In the genomic region with DNA sequence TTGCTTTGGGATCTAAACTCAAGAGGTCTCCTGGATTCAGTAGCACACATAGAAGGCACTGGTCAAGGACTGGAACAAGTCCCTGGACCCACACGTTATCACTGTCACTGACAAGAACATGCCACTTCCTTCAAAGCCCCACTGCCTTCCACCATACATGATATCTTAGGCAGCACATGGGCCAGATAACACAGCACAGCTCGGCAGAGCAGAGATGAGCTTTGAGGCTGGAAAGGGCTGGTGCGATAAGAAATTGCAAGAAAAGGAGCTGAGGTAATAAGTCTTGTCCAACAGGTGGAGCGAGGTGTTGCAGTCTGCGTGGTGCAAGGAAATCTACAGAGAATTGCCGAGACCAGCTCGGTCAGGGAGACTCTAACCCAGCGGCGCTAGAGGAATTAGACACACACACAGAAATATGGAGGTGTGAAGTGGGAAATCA, we compare ENCODE assay signal across 1 cellular context.
TF ChIP-seq lines count a peak whose summit lies in the region.

No MANE protein-coding gene starts in this region.

TF ChIP-seq in K562, 482 proteins besides CTCF, POLR2A, EP300 and RAD21 (continued from another document and continues in another):
- TF ChIP-seq RNF2 (IDR thresholded peaks at IDR 0.05), result peak; percentile 88; the same call in 1 of the 2 replicates
- 0 out of 2 replicates have a peak, but pooled peaks have one; percentile 58 for TF ChIP-seq ZBTB17 (CRISPR knock-in tag; IDR thresholded peaks at IDR 0.05)
- TF ChIP-seq NFE2 (IDR thresholded peaks at IDR 0.05; ENCODE audit: low read depth), result peak; percentile 51; the same call in 1 of the 2 replicates
- peak; percentile 76 for TF ChIP-seq SMAD1 (IDR thresholded peaks at IDR 0.05; ENCODE audit: low read depth, low read length, partially characterized antibody)
- no peak for TF ChIP-seq HIVEP1 (CRISPR knock-in tag; IDR thresholded peaks at IDR 0.05)
- no peak for TF ChIP-seq SIN3B (IDR thresholded peaks at IDR 0.05; ENCODE audit: low read depth)
- peak; percentile 88; the same call in 1 of the 2 replicates for TF ChIP-seq LEF1 (IDR thresholded peaks at IDR 0.05)
- TF ChIP-seq GATAD2A (IDR thresholded peaks at IDR 0.05), result peak; percentile 87; the same call in 1 of the 2 replicates
- no peak for TF ChIP-seq FOXK1 (CRISPR knock-in tag; IDR thresholded peaks at IDR 0.05; ENCODE audit: borderline replicate concordance)
- no peak for TF ChIP-seq ZNF165 (CRISPR knock-in tag; IDR thresholded peaks at IDR 0.05; ENCODE audit: borderline replicate concordance)
- TF ChIP-seq ZBTB40 (IDR thresholded peaks at IDR 0.05), result no peak
- TF ChIP-seq ZBTB40 (CRISPR knock-in tag; IDR thresholded peaks at IDR 0.05), result no peak
- no peak for TF ChIP-seq HSF4 (CRISPR knock-in tag; IDR thresholded peaks at IDR 0.05; ENCODE audit: borderline replicate concordance)
- no peak for TF ChIP-seq ZNF696 (CRISPR knock-in tag; conservative IDR thresholded peaks at IDR 0.05)
- TF ChIP-seq SIN3A (IDR thresholded peaks at IDR 0.05; ENCODE audit: borderline replicate concordance in 2 of 2, control insufficient read depth in 1 of 2, low read depth in 2 of 2, low read length in 2 of 2), result no peak
- TF ChIP-seq CAMTA2 (CRISPR knock-in tag; conservative IDR thresholded peaks at IDR 0.05), result no peak
- no peak for TF ChIP-seq ZNF140 (CRISPR knock-in tag; IDR thresholded peaks at IDR 0.05)
- no peak for TF ChIP-seq U2AF2 (optimal IDR thresholded peaks at IDR 0.05; ENCODE audit: low read depth, low read length)
- no peak for TF ChIP-seq PHF21A (IDR thresholded peaks at IDR 0.05; ENCODE audit: borderline replicate concordance, low read depth)
- TF ChIP-seq TAF9B (IDR thresholded peaks at IDR 0.05; ENCODE audit: partially characterized antibody), result no peak
- peak in 1 of 2 experiments; percentile 72; a peak in 1 of 4 replicates for TF ChIP-seq ETV6 (IDR thresholded peaks at IDR 0.05; ENCODE audit: borderline replicate concordance in 1 of 2, low read depth in 2 of 2, low read length in 1 of 2)
- TF ChIP-seq ETV6 (CRISPR knock-in tag; IDR thresholded peaks at IDR 0.05; ENCODE audit: borderline replicate concordance), result no peak
- TF ChIP-seq CBX3 (IDR thresholded peaks at IDR 0.05; ENCODE audit: borderline replicate concordance in 1 of 2, low read length in 2 of 2), result peak in 1 of 2 experiments; percentile 87; a peak in 1 of 3 replicates
- TF ChIP-seq STAT6 (CRISPR knock-in tag; IDR thresholded peaks at IDR 0.05), result 0 out of 2 replicates have a peak, but pooled peaks have one; percentile 30
- no peak for TF ChIP-seq ARID3B (CRISPR knock-in tag; IDR thresholded peaks at IDR 0.05; ENCODE audit: borderline replicate concordance)
- no peak for TF ChIP-seq KAT8 (IDR thresholded peaks at IDR 0.05; ENCODE audit: low read depth)
- no peak for TF ChIP-seq ASH1L (IDR thresholded peaks at IDR 0.05; ENCODE audit: borderline replicate concordance, low read depth, partially characterized antibody)
- peak; percentile 53; the same call in 1 of the 2 replicates for TF ChIP-seq HNRNPUL1 (IDR thresholded peaks at IDR 0.05; ENCODE audit: low read length)
- TF ChIP-seq GABPA (tag; conservative IDR thresholded peaks at IDR 0.05; ENCODE audit: low read depth), result no peak
- TF ChIP-seq, protein P1, sequence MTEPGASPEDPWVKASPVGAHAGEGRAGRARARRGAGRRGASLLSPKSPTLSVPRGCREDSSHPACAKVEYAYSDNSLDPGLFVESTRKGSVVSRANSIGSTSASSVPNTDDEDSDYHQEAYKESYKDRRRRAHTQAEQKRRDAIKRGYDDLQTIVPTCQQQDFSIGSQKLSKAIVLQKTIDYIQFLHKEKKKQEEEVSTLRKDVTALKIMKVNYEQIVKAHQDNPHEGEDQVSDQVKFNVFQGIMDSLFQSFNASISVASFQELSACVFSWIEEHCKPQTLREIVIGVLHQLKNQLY (CRISPR knock-in tag; conservative IDR thresholded peaks at IDR 0.05), result no peak
- TF ChIP-seq CBX5 (IDR thresholded peaks at IDR 0.05; ENCODE audit: borderline replicate concordance, low read depth), result no peak
- peak; percentile 30; the same call in 1 of the 2 replicates for TF ChIP-seq GATAD2B (IDR thresholded peaks at IDR 0.05; ENCODE audit: borderline replicate concordance)
- TF ChIP-seq, protein P2, sequence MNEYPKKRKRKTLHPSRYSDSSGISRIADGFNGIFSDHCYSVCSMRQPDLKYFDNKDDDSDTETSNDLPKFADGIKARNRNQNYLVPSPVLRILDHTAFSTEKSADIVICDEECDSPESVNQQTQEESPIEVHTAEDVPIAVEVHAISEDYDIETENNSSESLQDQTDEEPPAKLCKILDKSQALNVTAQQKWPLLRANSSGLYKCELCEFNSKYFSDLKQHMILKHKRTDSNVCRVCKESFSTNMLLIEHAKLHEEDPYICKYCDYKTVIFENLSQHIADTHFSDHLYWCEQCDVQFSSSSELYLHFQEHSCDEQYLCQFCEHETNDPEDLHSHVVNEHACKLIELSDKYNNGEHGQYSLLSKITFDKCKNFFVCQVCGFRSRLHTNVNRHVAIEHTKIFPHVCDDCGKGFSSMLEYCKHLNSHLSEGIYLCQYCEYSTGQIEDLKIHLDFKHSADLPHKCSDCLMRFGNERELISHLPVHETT (CRISPR knock-in tag; conservative IDR thresholded peaks at IDR 0.05 in 1 of 2, IDR thresholded peaks at IDR 0.05 in 1 of 2), result peak in 1 of 2 experiments; percentile 59; a peak in 1 of 4 replicates
- peak; percentile 98 for TF ChIP-seq PML (IDR thresholded peaks at IDR 0.05; ENCODE audit: low read length)
- no peak for TF ChIP-seq CBX8 (IDR thresholded peaks at IDR 0.05; ENCODE audit: borderline replicate concordance, extremely low read depth, low read depth, low read length, poor library complexity, severe bottlenecking)
- TF ChIP-seq KDM1A (IDR thresholded peaks at IDR 0.05), result peak; percentile 94 to 96
- no peak for TF ChIP-seq RBM17 (IDR thresholded peaks at IDR 0.05; ENCODE audit: borderline replicate concordance, low read depth, low read length)
- TF ChIP-seq TEAD4 (IDR thresholded peaks at IDR 0.05; ENCODE audit: low read length), result peak; percentile 99
- no peak for TF ChIP-seq TEAD4 (CRISPR knock-in tag; IDR thresholded peaks at IDR 0.05; ENCODE audit: borderline replicate concordance)
- no peak for TF ChIP-seq HCFC1 (IDR thresholded peaks at IDR 0.05; ENCODE audit: low read depth, low read length)
- TF ChIP-seq TCFL5 (CRISPR knock-in tag; conservative IDR thresholded peaks at IDR 0.05), result no peak
- TF ChIP-seq HLTF (IDR thresholded peaks at IDR 0.05), result no peak; the same call in 1 of the 2 replicates
- no peak for TF ChIP-seq PCBP1 (IDR thresholded peaks at IDR 0.05; ENCODE audit: low read depth, low read length, poor library complexity, severe bottlenecking)
- TF ChIP-seq SMARCE1 (IDR thresholded peaks at IDR 0.05), result peak; percentile 93
- no peak for TF ChIP-seq PHB (CRISPR knock-in tag; IDR thresholded peaks at IDR 0.05)
- TF ChIP-seq MCM3 (IDR thresholded peaks at IDR 0.05), result no peak
- no peak for TF ChIP-seq MED1 (CRISPR knock-in tag; IDR thresholded peaks at IDR 0.05; ENCODE audit: borderline replicate concordance)
